15 cellular contexts compared by ENCODE assay signal in the genomic region with DNA sequence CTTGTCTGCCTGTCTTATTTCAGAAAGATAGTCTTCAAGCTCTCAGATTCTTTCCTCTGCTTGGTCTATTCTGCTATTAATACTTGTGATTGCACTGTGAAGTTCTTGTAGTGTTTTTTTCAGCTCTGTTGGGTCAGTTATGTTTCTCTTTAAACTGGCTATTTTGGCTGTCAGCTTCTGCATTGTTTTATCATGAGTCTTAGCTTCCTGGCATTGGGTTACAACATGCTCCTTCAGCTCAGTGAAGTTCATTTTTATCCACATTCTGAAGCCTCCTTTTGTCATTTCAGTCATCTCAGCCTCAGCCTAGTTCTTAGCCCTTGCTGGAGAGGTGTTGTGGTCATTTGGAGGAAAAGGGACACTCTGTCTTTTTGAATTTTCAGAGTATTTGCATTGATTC. TPM values are rescaled to one million over a fixed set of nuclear protein-coding genes. Genes with fewer than 3 reads are reported as not detected.
A peak's percentile ranks its signal among the peaks of the same experiment; 100 is the strongest.
DNase-seq lines count a peak whose midpoint lies in the region; TF ChIP-seq lines count a peak whose summit lies in the region.
"Had no signal": no experiment of that assay in that cellular context is flagged by ENCODE, and none has a peak within 500 bp of the region (broad histone marks: within the 10 kb centered on the region; RNA-seq: fewer than 3 reads in every experiment).

No MANE protein-coding gene starts in this region.

- no peak overlapping the region for H3K23ac ChIP-seq in mesendoderm (ENCODE audit: low read length)

- H2BK120ac ChIP-seq in mesendoderm (ENCODE audit: low read depth, low read length), result no peak overlapping the region

- no peak overlapping the region for H4K8ac ChIP-seq in mesendoderm (ENCODE audit: low read depth, low read length)

- in situ Hi-C loops in astrocyte of the cerebellum (cut with HindIII; ENCODE audit: low sequenced_read_pairs), result no loop called here

- H3K36me3 Mint-ChIP-seq in HFFc6 (ENCODE audit: low read depth), result peaks cover 19% of the 10 kb centered on the region

- no peak overlapping the region for H3K4me2 ChIP-seq in mesendoderm (ENCODE audit: low read length)

- H3K9ac ChIP-seq in mesendoderm (ENCODE audit: low read length), result no peak overlapping the region

- H2AK5ac ChIP-seq in mesendoderm (ENCODE audit: low read length), result no peak overlapping the region

- H3K79me1 ChIP-seq in mesendoderm (ENCODE audit: low read length), result no peaks in the 10 kb centered on the region

- peak overlapping the region; percentile 44 for H3K27ac Mint-ChIP-seq in HFFc6
- H3K27ac Mint-ChIP-seq: activated CD4-positive, alpha-beta T cell treated with anti-CD3 and anti-CD28 coated beads, Interleukin-2, amount 10 ng/mL, durations not matched to agents 7 days and 5 days; activated T-helper 1 cell treated with anti-CD3 and anti-CD28 coated beads, Interleukin-12 subunit alpha, Interleukin-12 subunit beta, Interleukin-2, Interleukin-4 antibody, amounts not matched to agents 30 ng/mL and 10 ng/mL and 1 ng/mL, durations not matched to agents 14 hours and 24 hours and 36 hours; natural killer cell had no signal

- TF ChIP-seq CTCF in HFFc6 (IDR thresholded peaks at IDR 0.05) (no peak), astrocyte of the cerebellum (IDR thresholded peaks at IDR 0.05; ENCODE audit: low read depth, low read length, missing control alignments) (no peak)

- peak overlapping the region; percentile 40 for H3K4me3 Mint-ChIP-seq in HFFc6
- H3K4me3 Mint-ChIP-seq: activated CD4-positive, alpha-beta T cell treated with anti-CD3 and anti-CD28 coated beads, Interleukin-2, amount 10 ng/mL, durations not matched to agents 7 days and 5 days; activated T-helper 1 cell treated with anti-CD3 and anti-CD28 coated beads, Interleukin-12 subunit alpha, Interleukin-12 subunit beta, Interleukin-2, Interleukin-4 antibody, amounts not matched to agents 30 ng/mL and 10 ng/mL and 1 ng/mL, durations not matched to agents 14 hours and 24 hours and 36 hours; natural killer cell had no signal

- H2BK5ac ChIP-seq in mesendoderm (ENCODE audit: low read length), result no peak overlapping the region

- no peak overlapping the region for H3K27ac ChIP-seq in mesendoderm (ENCODE audit: low read depth, low read length)
- H3K27ac ChIP-seq: cardiac muscle cell had no signal

- H3K4me1 Mint-ChIP-seq in HFFc6 (ENCODE audit: low read depth), result peaks cover 15% of the 10 kb centered on the region

- peaks cover 16% of the 10 kb centered on the region for H3K9me3 Mint-ChIP-seq in HFFc6

- H3K27me3 Mint-ChIP-seq in HFFc6 (ENCODE audit: insufficient read depth), result peaks cover 1% of the 10 kb centered on the region; the same call in 1 of the 2 replicates

- no peak overlapping the region for H3K4me3 ChIP-seq in astrocyte of the cerebellum (ENCODE audit: low read depth, low read length)
- H3K4me3 ChIP-seq in mesendoderm (ENCODE audit: low read length), result no peak overlapping the region
- H3K4me3 ChIP-seq: cardiac muscle cell, skin epidermis had no signal

- DNase-seq in HFFc6, result peak; percentile 82
- peak; percentile 64 for DNase-seq in astrocyte of the cerebellum (ENCODE audit: low read depth)
- DNase-seq in foreskin melanocyte, result peak; percentile 59
- peak; percentile 75 for DNase-seq in stromal cell of bone marrow (ENCODE audit: low read depth)
- DNase-seq in mesendoderm, result no peak
- DNase-seq in activated CD4-positive, CD25-positive, alpha-beta regulatory T cell (lab: John Stamatoyannopoulos, UW), result no peak
- no peak for DNase-seq in HuH-7.5 (ENCODE audit: low spot score)
- DNase-seq: activated CD4-positive, alpha-beta T cell treated with anti-CD3 and anti-CD28 coated beads, Interleukin-2, amount 10 ng/mL, durations not matched to agents 7 days and 5 days; Caco-2; islet precursor cell; natural killer cell; T-helper 1 cell had no signal

- H3K79me2 ChIP-seq in mesendoderm (ENCODE audit: control insufficient read depth, insufficient read depth, low read length), result no peaks in the 10 kb centered on the region

- no peak overlapping the region for H4K5ac ChIP-seq in mesendoderm (ENCODE audit: low read length)

- H3K56ac ChIP-seq in mesendoderm (ENCODE audit: low read length), result no peak overlapping the region

- H3K4ac ChIP-seq in mesendoderm (ENCODE audit: low read depth, low read length), result no peak overlapping the region

- H2BK15ac ChIP-seq in mesendoderm (replicated peaks; ENCODE audit: low read depth), result no peak overlapping the region

- no peaks in the 10 kb centered on the region for H3K27me3 ChIP-seq in mesendoderm (ENCODE audit: insufficient read depth, low read length, poor library complexity)
- H3K27me3 ChIP-seq: cardiac muscle cell had no signal

- H3K4me1 ChIP-seq in mesendoderm (ENCODE audit: control insufficient read depth, low read depth, low read length), result no peaks in the 10 kb centered on the region

- no peak overlapping the region for H3K18ac ChIP-seq in mesendoderm (ENCODE audit: low read length)

- H3K36me3 ChIP-seq in mesendoderm (ENCODE audit: control insufficient read depth, insufficient read depth, low read length), result no peaks in the 10 kb centered on the region
- H3K36me3 ChIP-seq: cardiac muscle cell had no signal

RNA-seq across cellular contexts. Expression of gene DEPDC7, which starts 15.5 kb away (rescaled TPM):
- total RNA-seq in HFFc6 (2021; fragmentation: NEBNext Ultra II Directional; extraction: Animal tissue kit (Norgen Biotek cat#: 25700)), result 10 to 100 TPM; 14.5 to 19.1 (median 14.9) TPM
- 3.2 TPM for polyA plus RNA-seq in mesendoderm (2013, experiment 1 of 2)
- polyA plus RNA-seq in mesendoderm (2013, experiment 2 of 2), result 3.3 TPM

RNA-seq across cellular contexts. Expression of gene TCP11L1, which starts 39.2 kb away (rescaled TPM):
- total RNA-seq in HFFc6 (2021; fragmentation: NEBNext Ultra II Directional; extraction: Animal tissue kit (Norgen Biotek cat#: 25700)), result 10 to 100 TPM; 34.9 to 38.7 (median 36.9) TPM
- 7.3 TPM for polyA plus RNA-seq in mesendoderm (2013, experiment 1 of 2)
- 7.6 TPM for polyA plus RNA-seq in mesendoderm (2013, experiment 2 of 2)

Comparison
In these comparisons a context has a peak if more than half of its experiments do, and no peak if none do; other contexts are left out.
1. DNase-seq: peak in HFFc6 (single experiment), astrocyte of the cerebellum (single experiment), foreskin melanocyte (single experiment) and stromal cell of bone marrow (single experiment); none in mesendoderm (single experiment), activated CD4-positive, CD25-positive, alpha-beta regulatory T cell (0 of 4) and HuH-7.5 (single experiment).